Comparison of ENCODE assay signal across 15 cellular contexts in the genomic region with DNA sequence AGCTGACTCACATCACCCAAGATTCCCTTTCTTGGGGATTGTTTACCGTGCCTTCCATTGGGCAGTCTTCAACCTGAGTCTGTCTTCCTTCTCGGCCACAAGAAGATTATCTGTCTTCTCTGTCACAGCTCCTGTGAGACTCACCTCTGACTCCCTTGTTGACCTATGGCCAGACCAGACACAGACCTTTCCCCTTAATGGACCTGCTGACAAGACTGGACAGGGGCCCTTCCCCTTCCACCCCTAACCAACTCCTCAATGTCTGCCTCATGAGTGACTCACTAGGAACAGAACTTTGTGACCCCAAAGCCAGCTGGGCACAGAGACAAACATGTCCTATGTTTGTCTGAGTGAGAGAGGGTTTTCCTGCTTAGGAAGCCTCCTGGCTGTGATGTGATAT.
DNase-seq lines count a peak whose midpoint lies in the region; ATAC-seq, FAIRE-seq and TF ChIP-seq lines count a peak whose summit lies in the region.
"Had no signal": no experiment of that assay in that cellular context is flagged by ENCODE, and none has a peak within 500 bp of the region (broad histone marks: within the 10 kb centered on the region; RNA-seq: fewer than 3 reads in every experiment).

No MANE protein-coding gene starts in this region.

- H3K4me3 ChIP-seq in osteoblast (ENCODE audit: insufficient read depth, low read length) (no peak overlapping the region), brain microvascular endothelial cell (ENCODE audit: low read depth, low read length) (no peak overlapping the region), WERI-Rb-1 (ENCODE audit: low read depth, low read length) (no peak overlapping the region)

- H3K4me2 ChIP-seq in osteoblast (ENCODE audit: insufficient read depth, low read length): no peak overlapping the region

- H3K9me3 ChIP-seq in osteoblast (ENCODE audit: low read depth, low read length): no peaks in the 10 kb centered on the region
- H3K9me3 ChIP-seq in WERI-Rb-1 (ENCODE audit: severe bottlenecking): peaks cover 4% of the 10 kb centered on the region
- H3K9me3 ChIP-seq: BE2C had no signal

- no peaks in the 10 kb centered on the region for H3K36me3 ChIP-seq in osteoblast (ENCODE audit: insufficient read depth, low read length)
- no peaks in the 10 kb centered on the region for H3K36me3 ChIP-seq in brain microvascular endothelial cell (replicated peaks)
- no peaks in the 10 kb centered on the region for H3K36me3 ChIP-seq in WERI-Rb-1
- H3K36me3 ChIP-seq: BE2C had no signal

- H4K20me1 ChIP-seq in osteoblast (ENCODE audit: insufficient read depth, low read length): no peaks in the 10 kb centered on the region

- DNase-seq in Caki2 (ENCODE audit: low read depth) (peak; percentile 66), Daoy (ENCODE audit: low read depth) (peak; percentile 20), RCC 7860 (ENCODE audit: low spot score) (peak; percentile 56), osteoblast (ENCODE audit: insufficient read length, low spot score, missing footprints) (peak; percentile 13), NCI-H2107 (lab: John Stamatoyannopoulos, UW) (no peak), brain microvascular endothelial cell (no peak), WERI-Rb-1 (no peak)
- DNase-seq: BE2C; CD4-positive, alpha-beta memory T cell; HCEC 1CT; HFFc6 had no signal

- no peak for ATAC-seq in GM18909 (IDR thresholded peaks at IDR 0.05; ENCODE audit: poor library complexity, unreplicated experiment)

- no peaks in the 10 kb centered on the region for H3K4me1 ChIP-seq in osteoblast (ENCODE audit: insufficient read depth, low read length)
- H3K4me1 ChIP-seq: BE2C had no signal

- FAIRE-seq in RCC 7860 (lab: Jason Lieb, UNC): peak; percentile 71
- FAIRE-seq: A204.1 had no signal

- H3K79me2 ChIP-seq in osteoblast (ENCODE audit: insufficient read depth, low read length): no peaks in the 10 kb centered on the region

- in situ Hi-C loops in Caki2 (cut with HindIII; ENCODE audit: low pct_unique_long_range_greater_than_20kb, low sequenced_read_pairs) (no loop called here), brain microvascular endothelial cell (cut with HindIII; ENCODE audit: low pct_ligation_motif_present, low sequenced_read_pairs) (no loop called here)

- H2AFZ ChIP-seq in osteoblast (ENCODE audit: low read length): no peak overlapping the region

- H3K27ac ChIP-seq in osteoblast (ENCODE audit: low read depth, low read length) (no peak overlapping the region), brain microvascular endothelial cell (no peak overlapping the region), WERI-Rb-1 (no peak overlapping the region)
- H3K27ac ChIP-seq: C4-2B, HL-60 had no signal

- H3K27me3 ChIP-seq in osteoblast (ENCODE audit: insufficient read depth, low read length): no peaks in the 10 kb centered on the region
- no peaks in the 10 kb centered on the region for H3K27me3 ChIP-seq in brain microvascular endothelial cell (replicated peaks)
- no peaks in the 10 kb centered on the region for H3K27me3 ChIP-seq in WERI-Rb-1 (ENCODE audit: insufficient read depth, low read depth, severe bottlenecking)
- H3K27me3 ChIP-seq: BE2C had no signal

- TF ChIP-seq CTCF in osteoblast (IDR thresholded peaks at IDR 0.05; ENCODE audit: extremely low read depth, low read depth, low read length): no peak
- TF ChIP-seq CTCF in brain microvascular endothelial cell (IDR thresholded peaks at IDR 0.05; ENCODE audit: low read depth, low read length, missing control alignments): no peak
- no peak for TF ChIP-seq CTCF in WERI-Rb-1 (IDR thresholded peaks at IDR 0.05; ENCODE audit: low read depth, low read length)

Comparison
In these comparisons a context has a peak if more than half of its experiments do, and no peak if none do; other contexts are left out.
1. DNase-seq: peak in Caki2 (single experiment), Daoy (single experiment), RCC 7860 (single experiment) and osteoblast (single experiment); none in NCI-H2107 (single experiment), brain microvascular endothelial cell (single experiment) and WERI-Rb-1 (single experiment).